Comparison of ENCODE assay signal across 19 cellular contexts in genomic region chr15:82971223-82971984, GRCh38. TPM values are rescaled to one million over a fixed set of nuclear protein-coding genes. Genes with fewer than 3 reads are reported as not detected.
DNase-seq lines count a peak whose midpoint lies in the region; ATAC-seq and TF ChIP-seq lines count a peak whose summit lies in the region.
"Had no signal": no experiment of that assay in that cellular context is flagged by ENCODE, and none has a peak within 500 bp of the region (broad histone marks: within the 10 kb centered on the region; RNA-seq: fewer than 3 reads in every experiment).

No MANE protein-coding gene starts in this region.

- H3K4me3 Mint-ChIP-seq in activated naive CD4-positive, alpha-beta T cell treated with anti-CD3 and anti-CD28 coated beads, Interleukin-2, amount 10 ng/mL, durations not matched to agents 7 days and 5 days = no peak overlapping the region

- peaks cover 13% of the 10 kb centered on the region for H3K4me1 Mint-ChIP-seq in activated naive CD4-positive, alpha-beta T cell treated with anti-CD3 and anti-CD28 coated beads, Interleukin-2, amount 10 ng/mL, durations not matched to agents 7 days and 5 days

- TF ChIP-seq POLR2A in gastrocnemius medialis (IDR thresholded peaks at IDR 0.05) = no peak

- in situ Hi-C loops in gastrocnemius medialis (cut with MboI; ENCODE audit: low sequenced_read_pairs in 4 of 4) = loop anchor here in 1 of 4 donors (10.0 kb wide), 1 partner anchor 107 kb away; no protein-coding TSS in a partner anchor

- no peak for TF ChIP-seq CTCF in 22Rv1 (IDR thresholded peaks at IDR 0.05)
- TF ChIP-seq CTCF in gastrocnemius medialis (IDR thresholded peaks at IDR 0.05 in 4 of 5, conservative IDR thresholded peaks at IDR 0.05 in 1 of 5) = no peak
- no peak for TF ChIP-seq CTCF in GM10248 (IDR thresholded peaks at IDR 0.05; ENCODE audit: control extremely low read depth, extremely low read depth, low read depth, missing control alignments)

- no peaks in the 10 kb centered on the region for H3K36me3 Mint-ChIP-seq in activated naive CD4-positive, alpha-beta T cell treated with anti-CD3 and anti-CD28 coated beads, Interleukin-2, amount 10 ng/mL, durations not matched to agents 7 days and 5 days

- no peak overlapping the region for H3K4me3 ChIP-seq in gastrocnemius medialis
- H3K4me3 ChIP-seq: SJCRH30 had no signal

- DNase-seq in amniotic epithelial cell (ENCODE audit: low read depth) (peak; percentile 10), left lobe of liver (ENCODE audit: low spot score) (peak; percentile 56), gastrocnemius medialis (no peak), GM10248 (ENCODE audit: extremely low spot score) (no peak), occipital lobe (lab: John Stamatoyannopoulos, UW) (no peak)
- DNase-seq in activated naive CD4-positive, alpha-beta T cell treated with anti-CD3 and anti-CD28 coated beads, Interleukin-2, amount 10 ng/mL, durations not matched to agents 7 days and 5 days = no peak
- DNase-seq: BE2C, DMS53, GDM1, GOT3, IMR-90, NCI-H1105, NCI-H146, NCI-H2029, NCI-H524 treated with DMSO at 0.1 percent for 48 hours, NCI-H82, SJCRH30 had no signal

- H3K4me1 ChIP-seq in gastrocnemius medialis = peaks cover 30 to 31% of the 10 kb centered on the region in 2 donors

- no peak overlapping the region for H3K27ac Mint-ChIP-seq in activated naive CD4-positive, alpha-beta T cell treated with anti-CD3 and anti-CD28 coated beads, Interleukin-2, amount 10 ng/mL, durations not matched to agents 7 days and 5 days

- H3K36me3 ChIP-seq in gastrocnemius medialis = no peaks in the 10 kb centered on the region
- H3K36me3 ChIP-seq: BE2C, SJCRH30 had no signal

- H3K27me3 ChIP-seq in gastrocnemius medialis = no peaks in the 10 kb centered on the region
- H3K27me3 ChIP-seq: BE2C, SJCRH30 had no signal

- POLR2A ChIA-PET in GM10248 (lab: Yijun Ruan, JAX) = no interaction called here

- no peaks in the 10 kb centered on the region for H3K9me3 Mint-ChIP-seq in activated naive CD4-positive, alpha-beta T cell treated with anti-CD3 and anti-CD28 coated beads, Interleukin-2, amount 10 ng/mL, durations not matched to agents 7 days and 5 days

- H3K27me3 Mint-ChIP-seq in activated naive CD4-positive, alpha-beta T cell treated with anti-CD3 and anti-CD28 coated beads, Interleukin-2, amount 10 ng/mL, durations not matched to agents 7 days and 5 days = peaks cover 5% of the 10 kb centered on the region

- CTCF ChIA-PET in GM10248 (lab: Yijun Ruan, JAX) = interaction anchor here (0.6 to 3.5 kb wide), 4 partner anchors 9 to 29 kb away, joined by 3 to 13 read pairs (median 3); no protein-coding TSS in a partner anchor
- CTCF ChIA-PET in activated naive CD4-positive, alpha-beta T cell treated with anti-CD3 and anti-CD28 coated beads, Interleukin-2, amount 10 ng/mL, durations not matched to agents 7 days and 5 days (lab: Charles Lee) = no interaction called here

- intact Hi-C loops in gastrocnemius medialis (cut with DNase I; ENCODE audit: low total_unique reads) = loop anchor here (5.0 kb wide), 1 partner anchor 209 kb away; no protein-coding TSS in a partner anchor

- H3K9me3 ChIP-seq in gastrocnemius medialis = no peaks in the 10 kb centered on the region
- H3K9me3 ChIP-seq: BE2C, SJCRH30 had no signal

- H3K27ac ChIP-seq in 22Rv1 (peak overlapping the region; percentile 47), gastrocnemius medialis (peak overlapping the region; percentile 79 to 83 (median 80))
- H3K27ac ChIP-seq: SJCRH30 had no signal

- ATAC-seq in left lobe of liver (peak; percentile 88), gastrocnemius medialis (no peak)
- ATAC-seq: Panc1 had no signal

RNA-seq across cellular contexts. Expression of gene RAMAC, which starts 14.6 kb away (rescaled TPM):
- total RNA-seq in left lobe of liver (9.6 TPM), gastrocnemius medialis (10 to 100 TPM; 16.4 to 28.0 (median 23.7) TPM), occipital lobe (41.5 TPM)

RNA-seq across cellular contexts. Expression of gene HOMER2, which starts 18.9 kb away (rescaled TPM):
- total RNA-seq in left lobe of liver (61.3 TPM), gastrocnemius medialis (100 to 1,000 TPM in 2 of 4 donors, 10 to 100 TPM in 2; 51.6 to 132 (median 94.5) TPM), occipital lobe (76.7 TPM)

RNA-seq across cellular contexts. Expression of gene C15orf40, which starts 40.0 kb away (rescaled TPM):
- total RNA-seq in left lobe of liver (11.0 TPM), gastrocnemius medialis (10 to 100 TPM in 2 of 4 donors, 1 to 10 TPM in 2; 5.9 to 14.6 (median 9.5) TPM), occipital lobe (18.6 TPM)

Comparison
In these comparisons a context has a peak if more than half of its experiments do, and no peak if none do; other contexts are left out.
1. DNase-seq: peak in amniotic epithelial cell (single experiment) and left lobe of liver (single experiment); none in gastrocnemius medialis (0 of 2), GM10248 (single experiment), occipital lobe (single experiment) and activated naive CD4-positive, alpha-beta T cell treated with anti-CD3 and anti-CD28 coated beads, Interleukin-2, amount 10 ng/mL, durations not matched to agents 7 days and 5 days (single experiment).